ENCODE assay signal across 8 cellular contexts in the genomic region with DNA sequence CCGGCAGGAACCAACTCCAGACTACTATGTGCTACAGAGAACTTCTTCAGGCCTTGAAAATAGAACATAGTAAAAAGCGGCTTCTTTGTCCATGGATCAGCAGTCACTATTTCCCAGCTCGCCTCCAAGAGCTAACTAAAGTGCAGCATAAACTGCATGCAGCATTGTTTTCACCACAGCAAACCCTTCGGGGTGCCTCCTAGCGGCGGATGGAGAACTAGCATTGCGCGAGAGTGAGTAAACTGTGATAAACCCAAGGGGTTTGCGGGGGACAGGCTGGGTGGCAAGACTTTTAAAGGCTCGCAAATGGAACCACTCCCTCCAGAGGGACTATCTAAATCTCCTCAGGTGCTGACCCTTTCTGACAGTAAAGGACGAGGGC. TPM values are rescaled to one million over a fixed set of nuclear protein-coding genes. Genes with fewer than 3 reads are reported as not detected.
A peak's percentile ranks its signal among the peaks of the same experiment; 100 is the strongest.
DNase-seq lines count a peak whose midpoint lies in the region; ATAC-seq and TF ChIP-seq lines count a peak whose summit lies in the region.

No MANE protein-coding gene starts in this region.

- no peaks in the 10 kb centered on the region for H3K36me3 ChIP-seq in H7 (replicated peaks; ENCODE audit: control insufficient read depth, insufficient read depth, low read length)
- no peaks in the 10 kb centered on the region for H3K36me3 ChIP-seq in right atrium auricular region
- no peaks in the 10 kb centered on the region for H3K36me3 ChIP-seq in smooth muscle cell (ENCODE audit: low read depth)

- POLR2A ChIA-PET in AG04450 (lab: Yijun Ruan, JAX), result no interaction called here

- H3F3A ChIP-seq in smooth muscle cell (ENCODE audit: low read depth), result no peaks in the 10 kb centered on the region

- 8% methylated on average over 11 of the region's 11 CpGs for WGBS in smooth muscle cell (ENCODE audit: low lambda C conversion rate)

- H3K27me3 ChIP-seq in AG04450 (ENCODE audit: control insufficient read depth, insufficient read depth, low read length) (peaks cover 15% of the 10 kb centered on the region), H7 (ENCODE audit: control insufficient read depth, insufficient read depth, low read length) (peaks cover 26% of the 10 kb centered on the region), right atrium auricular region (no peaks in the 10 kb centered on the region), smooth muscle cell (ENCODE audit: low read depth) (no peaks in the 10 kb centered on the region)

- peak overlapping the region; percentile 99 for H3K4me2 ChIP-seq in smooth muscle cell

- CTCF ChIA-PET in AG04450 (lab: Charles Lee), result interaction anchor here (0.6 to 1.5 kb wide), 2 partner anchors 9 to 72 kb away, joined by 3 to 5 read pairs; no protein-coding TSS in a partner anchor

- H3K9me3 ChIP-seq in AG04450 (ENCODE audit: control insufficient read depth, insufficient read depth, low read length) (no peaks in the 10 kb centered on the region), right atrium auricular region (no peaks in the 10 kb centered on the region), smooth muscle cell (replicated peaks; ENCODE audit: low read depth) (no peaks in the 10 kb centered on the region)

- H3K79me2 ChIP-seq in smooth muscle cell (ENCODE audit: low read depth), result no peaks in the 10 kb centered on the region

- no peak for ATAC-seq in activated CD4-positive, CD25-positive, alpha-beta regulatory T cell treated with anti-CD3 and anti-CD28 coated beads, Interleukin-2, amount 50 U/mL, for 24 hours
- no peak for ATAC-seq in GM21723 (IDR thresholded peaks at IDR 0.05; ENCODE audit: unreplicated experiment)

- DNase-seq in AG04450 (ENCODE audit: low read depth, low spot score) (no peak), H7 (peak; percentile 81), right atrium auricular region (ENCODE audit: low spot score) (no peak), smooth muscle cell (lab: John Stamatoyannopoulos, UW; ENCODE audit: unreplicated experiment) (no peak), GF-D8 (lab: John Stamatoyannopoulos, UW) (no peak)

- peak; percentile 74 for TF ChIP-seq CTCF in AG04450 (IDR thresholded peaks at IDR 0.05; ENCODE audit: low read depth, low read length)
- TF ChIP-seq CTCF in WI38 (IDR thresholded peaks at IDR 0.05; ENCODE audit: low read depth, low read length), result peak; percentile 38; the same call in 1 of the 2 replicates
- peak; percentile 65 to 75 for TF ChIP-seq CTCF in right atrium auricular region (IDR thresholded peaks at IDR 0.05)
- TF ChIP-seq CTCF in smooth muscle cell (IDR thresholded peaks at IDR 0.05; ENCODE audit: borderline replicate concordance, insufficient read depth, poor library complexity, severe bottlenecking), result peak; percentile 69

- H3K4me1 ChIP-seq in right atrium auricular region, result peaks cover 0 to 12% of the 10 kb centered on the region in 2 donors
- no peaks in the 10 kb centered on the region for H3K4me1 ChIP-seq in smooth muscle cell (ENCODE audit: low read depth)

- H4K20me1 ChIP-seq in smooth muscle cell (ENCODE audit: low read depth), result no peaks in the 10 kb centered on the region

- H3K9ac ChIP-seq in smooth muscle cell (ENCODE audit: low read depth), result peak overlapping the region; percentile 26

- peak overlapping the region; percentile 95 for H2AFZ ChIP-seq in smooth muscle cell (ENCODE audit: low read depth)

- H3K4me3 ChIP-seq in AG04450 (ENCODE audit: low read depth, low read length) (peak overlapping the region; percentile 44), H7 (ENCODE audit: insufficient read depth, low read depth, low read length) (peak overlapping the region; percentile 64), WI38 (ENCODE audit: low read depth, low read length) (no peak overlapping the region), right atrium auricular region (peak overlapping the region; percentile 50 to 53), smooth muscle cell (peak overlapping the region; percentile 75)

- H3K27ac ChIP-seq in AG04450 (ENCODE audit: low read depth, low read length) (no peak overlapping the region), right atrium auricular region (peak overlapping the region; percentile 7 to 55), smooth muscle cell (ENCODE audit: low read depth) (no peak overlapping the region)

RNA-seq across cellular contexts. Expression of gene SGCG, which starts 21.6 kb away (rescaled TPM):
- 0.05 and 0.10 TPM in 2 replicates for polyA plus RNA-seq in AG04450 (2011; rRNA removed)
- polyA minus RNA-seq in AG04450 (2011; rRNA and poly(A)+ RNA removed), result not detected in 2 replicates
- total RNA-seq in H7 (2014; rRNA removed; shearing (Covaris generic)), result not detected in 2 replicates
- total RNA-seq in right atrium auricular region, result 100 to 1,000 TPM in 1 of 2 donors, 10 to 100 TPM in 1; 88.2 to 123 TPM
- 2.3 and 5.1 TPM in 2 replicates for total RNA-seq in smooth muscle cell
- polyA plus RNA-seq in smooth muscle cell, result 5.1 and 5.7 TPM in 2 replicates

Comparison
In these comparisons a context has a peak if more than half of its experiments do, and no peak if none do; other contexts are left out.
1. H3K27ac ChIP-seq: peak in right atrium auricular region (2 of 2); none in AG04450 (single experiment) and smooth muscle cell (single experiment).
2. RNA of gene SGCG, which starts 21.6 kb away (total RNA-seq): 88.2 to 123 TPM in right atrium auricular region; 2.3 to 5.1 TPM in smooth muscle cell and not detected in H7; every median in the first group is over 10 times any median in the second.
3. Peak in every context shown above with its lines, with median percentiles within 50 percentile points of each other: CTCF ChIP-seq.